In the genomic region with DNA sequence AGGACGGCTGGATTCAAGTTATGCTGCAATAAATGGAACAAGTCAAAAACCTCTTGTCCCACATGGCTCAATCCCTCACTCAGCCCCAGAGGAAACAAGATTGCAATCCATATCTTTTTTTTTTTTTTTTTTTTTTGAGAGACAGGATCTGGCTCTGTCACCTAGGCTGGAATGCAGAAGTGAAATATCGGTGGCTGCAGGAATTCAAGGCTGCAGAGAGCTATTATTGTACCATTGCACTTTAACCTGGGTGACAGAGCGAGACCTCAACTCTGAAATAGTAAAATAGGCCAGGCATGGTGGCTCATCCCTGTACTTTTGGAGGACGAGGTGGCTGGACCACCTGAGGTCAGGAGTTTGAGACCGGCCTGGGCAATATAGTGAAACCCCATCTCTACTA, we compare ENCODE assay signal across 27 cellular contexts. TPM values are rescaled to one million over a fixed set of nuclear protein-coding genes. Genes with fewer than 3 reads are reported as not detected.
DNase-seq lines count a peak whose midpoint lies in the region; ATAC-seq lines count a peak whose summit lies in the region.
"Had no signal": no experiment of that assay in that cellular context is flagged by ENCODE, and none has a peak within 500 bp of the region (broad histone marks: within the 10 kb centered on the region; RNA-seq: fewer than 3 reads in every experiment).

No MANE protein-coding gene starts in this region.

- DNase-seq in MV-4-11 (lab: John Stamatoyannopoulos, UW) (peak; percentile 23), kidney tubule cell (ENCODE audit: low spot score) (peak; percentile 28)
- DNase-seq in activated T-cell treated with anti-CD3 and anti-CD28 coated beads, Interleukin-2, amount 50 U/mL, for 72 hours: no peak
- DNase-seq: ACHN; activated CD4-positive, alpha-beta T cell treated with anti-CD3 and anti-CD28 coated beads, Interleukin-2, amount 10 ng/mL, durations not matched to agents 24 days and 14 days; activated naive CD4-positive, alpha-beta T cell treated with anti-CD3 and anti-CD28 coated beads, Interleukin-2, amount 10 ng/mL, durations not matched to agents 7 days and 5 days; C1 segment of cervical spinal cord; glutamatergic neuron; IMR-90; kidney glomerular epithelial cell; NCI-H1436 treated with DMSO at 0.1 percent for 48 hours; NCI-H510A; occipital lobe; Peyer's patch; stimulated activated CD4-positive, alpha-beta T cell treated with anti-CD3 and anti-CD28 coated beads, Interleukin-12 subunit alpha, Interleukin-12 subunit beta, amount 100 ng/mL, for 4 hours; stimulated activated naive CD8-positive, alpha-beta T cell treated with anti-CD3 and anti-CD28 coated beads, Interleukin-15, amount 100 ng/mL, for 72 hours had no signal

- peaks cover 19% of the 10 kb centered on the region for H3K4me1 Mint-ChIP-seq in activated T-cell treated with anti-CD3 and anti-CD28 coated beads, Interleukin-2, amount 50 U/mL, for 72 hours (ENCODE audit: low read depth)
- H3K4me1 Mint-ChIP-seq: memory B cell had no signal

- no peaks in the 10 kb centered on the region for H3K9me3 Mint-ChIP-seq in activated T-cell treated with anti-CD3 and anti-CD28 coated beads, Interleukin-2, amount 50 U/mL, for 72 hours
- H3K9me3 Mint-ChIP-seq: activated CD4-positive, alpha-beta T cell treated with anti-CD3 and anti-CD28 coated beads, Interleukin-2, amount 10 ng/mL, durations not matched to agents 24 days and 14 days; activated naive CD4-positive, alpha-beta T cell treated with anti-CD3 and anti-CD28 coated beads, Interleukin-2, amount 10 ng/mL, durations not matched to agents 7 days and 5 days; dendritic cell treated with granulocyte-macrophage colony-stimulating factor and Interleukin-4, amounts not matched to agents 40 ng/mL and 50 ng/mL, for 4 days; memory B cell; stimulated activated naive CD8-positive, alpha-beta T cell treated with anti-CD3 and anti-CD28 coated beads, Interleukin-15, amount 100 ng/mL, for 72 hours; T-helper 1 cell treated with Interleukin-12 subunit alpha and Interleukin-12 subunit beta and Interleukin-4 antibody, amounts not matched to agents 30 μg/mL and 1 μg/mL, for 36 hours had no signal

- peak overlapping the region; percentile 22; the same call in 1 of the 2 replicates for H3K4me2 ChIP-seq in BLaER1

- no peaks in the 10 kb centered on the region for H4K20me1 ChIP-seq in BLaER1

- H3K9ac ChIP-seq in BLaER1: no peak overlapping the region

- no peaks in the 10 kb centered on the region for H3K27me3 ChIP-seq in BLaER1
- H3K27me3 ChIP-seq: Peyer's patch, right atrium auricular region had no signal

- ATAC-seq in activated T-cell treated with anti-CD3 and anti-CD28 coated beads, Interleukin-2, amount 50 U/mL, for 72 hours (replicated peaks in 1 of 2): no peak
- no peak for ATAC-seq in GM21723 (IDR thresholded peaks at IDR 0.05; ENCODE audit: unreplicated experiment)
- no peak for ATAC-seq in HG03095 (IDR thresholded peaks at IDR 0.05; ENCODE audit: unreplicated experiment)
- ATAC-seq: stimulated activated naive CD8-positive, alpha-beta T cell treated with anti-CD3 and anti-CD28 coated beads, Interleukin-15, amount 100 ng/mL, for 72 hours had no signal

- no peak overlapping the region for H3K27ac ChIP-seq in BLaER1
- H3K27ac ChIP-seq: Peyer's patch, right atrium auricular region had no signal

- H3K4me1 ChIP-seq in BLaER1: peaks cover 47% of the 10 kb centered on the region
- H3K4me1 ChIP-seq: Peyer's patch, right atrium auricular region had no signal

- no peak overlapping the region for H3K4me3 Mint-ChIP-seq in activated T-cell treated with anti-CD3 and anti-CD28 coated beads, Interleukin-2, amount 50 U/mL, for 72 hours
- H3K4me3 Mint-ChIP-seq: activated CD4-positive, alpha-beta T cell treated with anti-CD3 and anti-CD28 coated beads, Interleukin-2, amount 10 ng/mL, durations not matched to agents 24 days and 14 days; activated naive CD4-positive, alpha-beta T cell treated with anti-CD3 and anti-CD28 coated beads, Interleukin-2, amount 10 ng/mL, durations not matched to agents 7 days and 5 days; dendritic cell treated with granulocyte-macrophage colony-stimulating factor and Interleukin-4, amounts not matched to agents 40 ng/mL and 50 ng/mL, for 4 days; memory B cell; stimulated activated naive CD8-positive, alpha-beta T cell treated with anti-CD3 and anti-CD28 coated beads, Interleukin-15, amount 100 ng/mL, for 72 hours; T-helper 1 cell treated with Interleukin-12 subunit alpha and Interleukin-12 subunit beta and Interleukin-4 antibody, amounts not matched to agents 30 μg/mL and 1 μg/mL, for 36 hours had no signal

- peaks cover 3% of the 10 kb centered on the region for H3K36me3 ChIP-seq in BLaER1
- H3K36me3 ChIP-seq: Peyer's patch, right atrium auricular region had no signal

- no peaks in the 10 kb centered on the region for H3K27me3 Mint-ChIP-seq in activated T-cell treated with anti-CD3 and anti-CD28 coated beads, Interleukin-2, amount 50 U/mL, for 72 hours (ENCODE audit: low read depth)
- H3K27me3 Mint-ChIP-seq: activated CD4-positive, alpha-beta T cell treated with anti-CD3 and anti-CD28 coated beads, Interleukin-2, amount 10 ng/mL, durations not matched to agents 24 days and 14 days; activated naive CD4-positive, alpha-beta T cell treated with anti-CD3 and anti-CD28 coated beads, Interleukin-2, amount 10 ng/mL, durations not matched to agents 7 days and 5 days; memory B cell; stimulated activated naive CD8-positive, alpha-beta T cell treated with anti-CD3 and anti-CD28 coated beads, Interleukin-15, amount 100 ng/mL, for 72 hours had no signal

- H3K27ac Mint-ChIP-seq in activated T-cell treated with anti-CD3 and anti-CD28 coated beads, Interleukin-2, amount 50 U/mL, for 72 hours: no peak overlapping the region
- H3K27ac Mint-ChIP-seq: activated CD4-positive, alpha-beta T cell treated with anti-CD3 and anti-CD28 coated beads, Interleukin-2, amount 10 ng/mL, durations not matched to agents 24 days and 14 days; activated naive CD4-positive, alpha-beta T cell treated with anti-CD3 and anti-CD28 coated beads, Interleukin-2, amount 10 ng/mL, durations not matched to agents 7 days and 5 days; dendritic cell treated with granulocyte-macrophage colony-stimulating factor and Interleukin-4, amounts not matched to agents 40 ng/mL and 50 ng/mL, for 4 days; memory B cell; T-helper 1 cell treated with Interleukin-12 subunit alpha and Interleukin-12 subunit beta and Interleukin-4 antibody, amounts not matched to agents 30 μg/mL and 1 μg/mL, for 36 hours had no signal

- no peaks in the 10 kb centered on the region for H3K36me3 Mint-ChIP-seq in activated T-cell treated with anti-CD3 and anti-CD28 coated beads, Interleukin-2, amount 50 U/mL, for 72 hours (ENCODE audit: insufficient read depth in 2 of 2)
- H3K36me3 Mint-ChIP-seq: activated naive CD4-positive, alpha-beta T cell treated with anti-CD3 and anti-CD28 coated beads, Interleukin-2, amount 10 ng/mL, durations not matched to agents 7 days and 5 days; memory B cell had no signal

- no peak overlapping the region for H3K4me3 ChIP-seq in BLaER1
- H3K4me3 ChIP-seq: Peyer's patch, right atrium auricular region had no signal

- no peaks in the 10 kb centered on the region for H3K9me3 ChIP-seq in BLaER1
- H3K9me3 ChIP-seq: Peyer's patch, right atrium auricular region had no signal

RNA-seq across cellular contexts. Expression of gene PDE6G, which starts 2.7 kb away (rescaled TPM):
- 1 to 10 TPM; 4.2 to 4.4 TPM for total RNA-seq in activated T-cell treated with anti-CD3 and anti-CD28 coated beads, Interleukin-2, amount 50 U/mL, for 72 hours
- total RNA-seq: cardiac septum, H4, IMR-90, occipital lobe, Peyer's patch, right atrium auricular region, SK-MEL-5, ureter had no signal

RNA-seq across cellular contexts. Expression of gene OXLD1, which starts 7.4 kb away (rescaled TPM):
- 10 to 100 TPM; 49.1 to 58.8 TPM for total RNA-seq in activated T-cell treated with anti-CD3 and anti-CD28 coated beads, Interleukin-2, amount 50 U/mL, for 72 hours

RNA-seq across cellular contexts. Expression of gene CCDC137, which starts 7.5 kb away (rescaled TPM):
- 10 to 100 TPM; 26.1 to 46.5 TPM for total RNA-seq in activated T-cell treated with anti-CD3 and anti-CD28 coated beads, Interleukin-2, amount 50 U/mL, for 72 hours

RNA-seq across cellular contexts. Expression of gene TSPAN10, which starts 22.0 kb away (rescaled TPM):
- 1 to 10 TPM in 1 of 2 donors, under 1 TPM in 1; 0.63 to 1.1 TPM for total RNA-seq in activated T-cell treated with anti-CD3 and anti-CD28 coated beads, Interleukin-2, amount 50 U/mL, for 72 hours
- total RNA-seq: Peyer's patch, right atrium auricular region had no signal

RNA-seq across cellular contexts. Expression of gene NPLOC4, which starts 22.1 kb away (rescaled TPM):
- total RNA-seq in activated T-cell treated with anti-CD3 and anti-CD28 coated beads, Interleukin-2, amount 50 U/mL, for 72 hours: 100 to 1,000 TPM in 1 of 2 donors, 10 to 100 TPM in 1; 89.7 to 107 TPM

Comparison
In these comparisons a context has a peak if more than half of its experiments do, and no peak if none do; other contexts are left out.
1. DNase-seq: peak in MV-4-11 (single experiment) and kidney tubule cell (single experiment); none in activated T-cell treated with anti-CD3 and anti-CD28 coated beads, Interleukin-2, amount 50 U/mL, for 72 hours (0 of 2).